In genomic region chr9:23651051-23651450, GRCh38 we compare ENCODE assay signal across 35 cellular contexts.
DNase-seq lines count a peak whose midpoint lies in the region; ATAC-seq, FAIRE-seq and TF ChIP-seq lines count a peak whose summit lies in the region.
"Had no signal": no experiment of that assay in that cellular context is flagged by ENCODE, and none has a peak within 500 bp of the region (broad histone marks: within the 10 kb centered on the region; RNA-seq: fewer than 3 reads in every experiment).

No MANE protein-coding gene starts in this region.

- no peaks in the 10 kb centered on the region for H3K9me2 ChIP-seq in PC-3 (replicated peaks; ENCODE audit: low read length)

- peak overlapping the region; percentile 17 for H3K4me3 Mint-ChIP-seq in astrocyte (ENCODE audit: unreplicated experiment)
- H3K4me3 Mint-ChIP-seq: B cell; CD14-positive monocyte; CD4-positive, alpha-beta memory T cell; CD4-positive, alpha-beta T cell; CD4-positive, CD25-positive, alpha-beta regulatory T cell; CD8-positive, alpha-beta memory T cell; CD8-positive, alpha-beta T cell had no signal

- no peaks in the 10 kb centered on the region for H3K27me3 ChIP-seq in PC-3 (ENCODE audit: low read length)
- H3K27me3 ChIP-seq in astrocyte (ENCODE audit: insufficient read depth, low read length), result no peaks in the 10 kb centered on the region
- H3K27me3 ChIP-seq in bronchial epithelial cell (ENCODE audit: control insufficient read depth, insufficient read depth, low read length), result no peaks in the 10 kb centered on the region
- H3K27me3 ChIP-seq: BE2C; BLaER1; BLaER1 treated with 17β-estradiol and CSF1 and Interleukin-3, amounts not matched to agents 10 nM and 100 nM had no signal

- H4K20me1 ChIP-seq in PC-3 (ENCODE audit: low read length) (no peaks in the 10 kb centered on the region), astrocyte (ENCODE audit: insufficient read depth, low read length) (no peaks in the 10 kb centered on the region)
- H4K20me1 ChIP-seq: BLaER1; BLaER1 treated with 17β-estradiol and CSF1 and Interleukin-3, amounts not matched to agents 10 nM and 100 nM had no signal

- peak overlapping the region; percentile 19; the same call in 1 of the 2 replicates for H3K27ac ChIP-seq in PC-3 (ENCODE audit: low read length)
- no peak overlapping the region for H3K27ac ChIP-seq in astrocyte (ENCODE audit: low read depth, low read length)
- H3K27ac ChIP-seq: 22Rv1; A549; BLaER1; BLaER1 treated with 17β-estradiol and CSF1 and Interleukin-3, amounts not matched to agents 10 nM and 100 nM; C4-2B had no signal

- H3K27ac Mint-ChIP-seq in astrocyte (ENCODE audit: unreplicated experiment), result no peak overlapping the region
- H3K27ac Mint-ChIP-seq: B cell; CD14-positive monocyte; CD4-positive, alpha-beta memory T cell; CD4-positive, alpha-beta T cell; CD4-positive, CD25-positive, alpha-beta regulatory T cell; CD8-positive, alpha-beta memory T cell; CD8-positive, alpha-beta T cell had no signal

- peak; percentile 38 for DNase-seq in PC-3
- no peak for DNase-seq in astrocyte (ENCODE audit: low read depth)
- peak; percentile 55 for DNase-seq in bronchial epithelial cell (ENCODE audit: low read depth)
- no peak for DNase-seq in activated effector memory CD4-positive, alpha-beta T cell treated with anti-CD3 and anti-CD28 coated beads, Interleukin-2, amount 50 U/mL, for 16 hours
- no peak for DNase-seq in T-helper 9 cell
- no peak for DNase-seq in RCC 7860 (ENCODE audit: low spot score)
- DNase-seq: 8988T; ACHN; AML-193; BE2C; C1 segment of cervical spinal cord; Caco-2; Calu3; CD4-positive, alpha-beta memory T cell; CD4-positive, alpha-beta T cell; CD4-positive, CD25-positive, alpha-beta regulatory T cell; CD8-positive, alpha-beta memory T cell; CD8-positive, alpha-beta T cell; COR-L47; DMS 273 treated with DMSO at 0.1 percent for 48 hours; DMS153; DMS53; DMS79; DMS79 treated with DMSO at 0.1 percent for 48 hours; DND-41; EL had no signal

- peaks cover 26% of the 10 kb centered on the region for H3K36me3 Mint-ChIP-seq in astrocyte (ENCODE audit: low read depth, unreplicated experiment)
- H3K36me3 Mint-ChIP-seq: CD14-positive monocyte; CD4-positive, alpha-beta memory T cell; CD4-positive, CD25-positive, alpha-beta regulatory T cell; CD8-positive, alpha-beta memory T cell; CD8-positive, alpha-beta T cell had no signal

- H3K4me1 Mint-ChIP-seq in astrocyte (ENCODE audit: low read depth, unreplicated experiment), result peaks cover 3% of the 10 kb centered on the region
- H3K4me1 Mint-ChIP-seq: B cell; CD14-positive monocyte; CD4-positive, alpha-beta memory T cell; CD4-positive, CD25-positive, alpha-beta regulatory T cell; CD8-positive, alpha-beta memory T cell had no signal

- FAIRE-seq in astrocyte (lab: Jason Lieb, UNC) (no peak), bronchial epithelial cell (lab: Jason Lieb, UNC) (no peak), RCC 7860 (lab: Jason Lieb, UNC) (no peak)
- FAIRE-seq: A204.1, A549, D721Med had no signal

- no peak overlapping the region for H2AFZ ChIP-seq in PC-3 (ENCODE audit: low read length)
- H2AFZ ChIP-seq in astrocyte (ENCODE audit: low read depth, low read length), result no peak overlapping the region

- H3K9me3 Mint-ChIP-seq in astrocyte (ENCODE audit: unreplicated experiment), result no peaks in the 10 kb centered on the region

- no peaks in the 10 kb centered on the region for H3K79me2 ChIP-seq in PC-3 (ENCODE audit: low read length)
- no peaks in the 10 kb centered on the region for H3K79me2 ChIP-seq in astrocyte (ENCODE audit: insufficient read depth, low read length)

- ATAC-seq in PC-3, result peak; percentile 50
- ATAC-seq: A549; CD8-positive, alpha-beta T cell had no signal

- CTCF ChIA-PET in PC-3 (lab: Charles Lee), result no interaction called here

- TF ChIP-seq CTCF in PC-3 (conservative IDR thresholded peaks at IDR 0.05; ENCODE audit: low read depth, low read length) (no peak), astrocyte (IDR thresholded peaks at IDR 0.05; ENCODE audit: insufficient read depth, low read depth, low read length) (no peak), bronchial epithelial cell (IDR thresholded peaks at IDR 0.05; ENCODE audit: insufficient read depth, low read length, severe bottlenecking) (no peak)

- intact Hi-C loops in PC-3 (cut with micrococcal nuclease), result no loop called here

- no peaks in the 10 kb centered on the region for H3K9me3 ChIP-seq in PC-3 (ENCODE audit: low read length)
- H3K9me3 ChIP-seq in astrocyte (ENCODE audit: insufficient read depth, low read depth, low read length), result no peaks in the 10 kb centered on the region
- H3K9me3 ChIP-seq: A549; BE2C; BLaER1; BLaER1 treated with 17β-estradiol and CSF1 and Interleukin-3, amounts not matched to agents 10 nM and 100 nM; Caco-2 had no signal

- H3K4me1 ChIP-seq in PC-3 (ENCODE audit: insufficient read depth, low read length) (peaks cover 9% of the 10 kb centered on the region; the same call in 1 of the 2 replicates), astrocyte (ENCODE audit: insufficient read depth, low read length) (no peaks in the 10 kb centered on the region)
- H3K4me1 ChIP-seq: A549; BE2C; BLaER1; BLaER1 treated with 17β-estradiol and CSF1 and Interleukin-3, amounts not matched to agents 10 nM and 100 nM; Caco-2 had no signal

- BruUV-seq in PC-3 (replicated peaks; lab: Mats Ljungman, UMichigan), result no TSS peak

- H3F3A ChIP-seq in PC-3 (ENCODE audit: low read length, unreplicated experiment), result no peaks in the 10 kb centered on the region

- no peak overlapping the region for H3K4me3 ChIP-seq in PC-3 (ENCODE audit: low read length)
- H3K4me3 ChIP-seq in astrocyte (ENCODE audit: insufficient read depth, low read depth, low read length), result no peak overlapping the region
- no peak overlapping the region for H3K4me3 ChIP-seq in bronchial epithelial cell (ENCODE audit: low read depth, low read length)
- H3K4me3 ChIP-seq: A549; BLaER1; BLaER1 treated with 17β-estradiol and CSF1 and Interleukin-3, amounts not matched to agents 10 nM and 100 nM had no signal

- H3K4me2 ChIP-seq in PC-3 (ENCODE audit: low read length), result no peak overlapping the region
- H3K4me2 ChIP-seq in astrocyte (ENCODE audit: low read length), result no peak overlapping the region
- H3K4me2 ChIP-seq: A549; BLaER1; BLaER1 treated with 17β-estradiol and CSF1 and Interleukin-3, amounts not matched to agents 10 nM and 100 nM had no signal

- no peaks in the 10 kb centered on the region for H3K27me3 Mint-ChIP-seq in astrocyte (ENCODE audit: low read depth, unreplicated experiment)
- H3K27me3 Mint-ChIP-seq: B cell; CD4-positive, alpha-beta memory T cell; CD4-positive, alpha-beta T cell; CD4-positive, CD25-positive, alpha-beta regulatory T cell; CD8-positive, alpha-beta memory T cell had no signal

- H3K36me3 ChIP-seq in PC-3 (ENCODE audit: low read depth, low read length), result peaks cover 4% of the 10 kb centered on the region; the same call in 1 of the 2 replicates
- H3K36me3 ChIP-seq in astrocyte (ENCODE audit: insufficient read depth, low read length), result no peaks in the 10 kb centered on the region
- no peaks in the 10 kb centered on the region for H3K36me3 ChIP-seq in bronchial epithelial cell (ENCODE audit: control insufficient read depth, insufficient read depth, low read length)
- H3K36me3 ChIP-seq: BE2C; BLaER1; BLaER1 treated with 17β-estradiol and CSF1 and Interleukin-3, amounts not matched to agents 10 nM and 100 nM had no signal

- no peak overlapping the region for H3K9ac ChIP-seq in PC-3 (ENCODE audit: low read length)
- no peak overlapping the region for H3K9ac ChIP-seq in astrocyte (ENCODE audit: low read length)
- H3K9ac ChIP-seq: BLaER1; BLaER1 treated with 17β-estradiol and CSF1 and Interleukin-3, amounts not matched to agents 10 nM and 100 nM had no signal

- POLR2A ChIA-PET in PC-3 (lab: Charles Lee; ENCODE audit: unreplicated experiment), result interaction anchor here (0.6 kb wide), 1 partner anchor 14 kb away, joined by 4 read pairs; no protein-coding TSS in a partner anchor

Comparison
In these comparisons a context has a peak if more than half of its experiments do, and no peak if none do; other contexts are left out.
1. DNase-seq: peak in PC-3 (single experiment) and bronchial epithelial cell (single experiment); none in astrocyte (single experiment), activated effector memory CD4-positive, alpha-beta T cell treated with anti-CD3 and anti-CD28 coated beads, Interleukin-2, amount 50 U/mL, for 16 hours (single experiment), T-helper 9 cell (single experiment) and RCC 7860 (single experiment).